15 cellular contexts compared by ENCODE assay signal in genomic region chr22:33654173-33654890, GRCh38.
A peak's percentile ranks its signal among the peaks of the same experiment; 100 is the strongest.
DNase-seq lines count a peak whose midpoint lies in the region; ATAC-seq and TF ChIP-seq lines count a peak whose summit lies in the region.
"Had no signal": no experiment of that assay in that cellular context is flagged by ENCODE, and none has a peak within 500 bp of the region (broad histone marks: within the 10 kb centered on the region; RNA-seq: fewer than 3 reads in every experiment).

No MANE protein-coding gene starts in this region.

- H3K9me3 ChIP-seq in endodermal cell (ENCODE audit: control insufficient read depth, low read length) = peaks cover 15% of the 10 kb centered on the region
- H3K9me3 ChIP-seq in suprapubic skin = no peaks in the 10 kb centered on the region

- H4K20me1 ChIP-seq in GM23338 (replicated peaks; ENCODE audit: insufficient read depth) = peaks cover 7% of the 10 kb centered on the region

- peaks cover 16% of the 10 kb centered on the region for H3K4me1 ChIP-seq in GM23338 (ENCODE audit: insufficient read depth)
- H3K4me1 ChIP-seq in endodermal cell (ENCODE audit: control insufficient read depth, insufficient read depth, low read length) = no peaks in the 10 kb centered on the region
- peaks cover 14% of the 10 kb centered on the region for H3K4me1 ChIP-seq in suprapubic skin

- TF ChIP-seq CTCF in GM23338 (conservative IDR thresholded peaks at IDR 0.05; ENCODE audit: low read depth in 2 of 2) = no peak
- no peak for TF ChIP-seq CTCF in endodermal cell (conservative IDR thresholded peaks at IDR 0.05)
- TF ChIP-seq CTCF in nephron progenitor cell (IDR thresholded peaks at IDR 0.05) = no peak
- no peak for TF ChIP-seq CTCF in suprapubic skin (IDR thresholded peaks at IDR 0.05)

- peak; percentile 70 for ATAC-seq in GM23338
- ATAC-seq in stimulated activated memory B cell treated with anti-CD40 and anti-IgM and Interleukin-4, amounts not matched to agents 10 μg/mL and 1 μg/mL and 100 μg/mL, for 72 hours = no peak
- ATAC-seq: PC-3, T-cell had no signal

- DNase-seq in GM23338 (ENCODE audit: low spot score) = peak; percentile 52
- peak; percentile 33 for DNase-seq in HT-29 (ENCODE audit: low spot score)
- DNase-seq in endodermal cell = peak; percentile 52
- no peak for DNase-seq in nephron progenitor cell
- no peak for DNase-seq in suprapubic skin (ENCODE audit: low spot score in 2 of 2)
- DNase-seq in activated T-cell treated with anti-CD3 and anti-CD28 coated beads for 4 hours = no peak
- DNase-seq: CD4-positive, alpha-beta memory T cell; DND-41; GDM1; NCI-H187; NCI-H524 treated with DMSO at 0.1 percent for 48 hours; PC-3; T-cell had no signal

- H3K79me2 ChIP-seq in GM23338 (replicated peaks; ENCODE audit: insufficient read depth) = peaks cover 82% of the 10 kb centered on the region

- H3K4me3 ChIP-seq in GM23338 (no peak overlapping the region), endodermal cell (ENCODE audit: low read length) (no peak overlapping the region), suprapubic skin (no peak overlapping the region)

- H3K9ac ChIP-seq in endodermal cell (ENCODE audit: extremely low read depth, low read length, poor library complexity, severe bottlenecking) = no peak overlapping the region

- no peak for TF ChIP-seq POLR2A in suprapubic skin (IDR thresholded peaks at IDR 0.05)

- peaks cover 58% of the 10 kb centered on the region for H3K36me3 Mint-ChIP-seq in GM23338 (ENCODE audit: low read depth)
- no peaks in the 10 kb centered on the region for H3K36me3 Mint-ChIP-seq in endodermal cell (ENCODE audit: low read depth)
- H3K36me3 Mint-ChIP-seq in nephron progenitor cell (ENCODE audit: low read depth) = peaks cover 54% of the 10 kb centered on the region
- H3K36me3 Mint-ChIP-seq in stimulated activated memory B cell treated with anti-CD40 and anti-IgM and Interleukin-4, amounts not matched to agents 10 μg/mL and 1 μg/mL and 100 μg/mL, for 72 hours = peaks cover 32% of the 10 kb centered on the region
- H3K36me3 Mint-ChIP-seq: CD4-positive, alpha-beta memory T cell; T-cell had no signal

- 73 to 83% methylated on average over 9 to 12 of the region's 12 CpGs for WGBS in endodermal cell (ENCODE audit: insufficient coverage in 1 of 2, insufficient read length in 1 of 2), 2 experiments
- 66% methylated on average over 12 of the region's 12 CpGs for WGBS in suprapubic skin

- TF ChIP-seq EP300 in suprapubic skin (IDR thresholded peaks at IDR 0.05) = no peak

- no peak overlapping the region; the same call in 2 of the 3 replicates for H3K4me3 Mint-ChIP-seq in GM23338
- H3K4me3 Mint-ChIP-seq in endodermal cell = no peak overlapping the region
- peak overlapping the region; percentile 21 for H3K4me3 Mint-ChIP-seq in nephron progenitor cell
- H3K4me3 Mint-ChIP-seq in stimulated activated memory B cell treated with anti-CD40 and anti-IgM and Interleukin-4, amounts not matched to agents 10 μg/mL and 1 μg/mL and 100 μg/mL, for 72 hours = no peak overlapping the region
- H3K4me3 Mint-ChIP-seq: B cell; CD4-positive, alpha-beta memory T cell; T-cell had no signal

- peaks cover 30% of the 10 kb centered on the region for H3K4me1 Mint-ChIP-seq in GM23338
- peaks cover 2% of the 10 kb centered on the region for H3K4me1 Mint-ChIP-seq in endodermal cell
- peaks cover 32% of the 10 kb centered on the region for H3K4me1 Mint-ChIP-seq in nephron progenitor cell
- no peaks in the 10 kb centered on the region for H3K4me1 Mint-ChIP-seq in stimulated activated memory B cell treated with anti-CD40 and anti-IgM and Interleukin-4, amounts not matched to agents 10 μg/mL and 1 μg/mL and 100 μg/mL, for 72 hours
- H3K4me1 Mint-ChIP-seq: B cell; CD4-positive, alpha-beta memory T cell; T-cell had no signal

- no peak overlapping the region for H2AFZ ChIP-seq in GM23338

- H3K9me3 Mint-ChIP-seq in GM23338 (no peaks in the 10 kb centered on the region), endodermal cell (peaks cover 2% of the 10 kb centered on the region), nephron progenitor cell (peaks cover 34% of the 10 kb centered on the region)
- H3K9me3 Mint-ChIP-seq in stimulated activated memory B cell treated with anti-CD40 and anti-IgM and Interleukin-4, amounts not matched to agents 10 μg/mL and 1 μg/mL and 100 μg/mL, for 72 hours = peaks cover 15% of the 10 kb centered on the region

- H3K27ac Mint-ChIP-seq in GM23338 = peak overlapping the region; percentile 84
- H3K27ac Mint-ChIP-seq in endodermal cell = no peak overlapping the region
- peak overlapping the region; percentile 96 for H3K27ac Mint-ChIP-seq in nephron progenitor cell
- no peak overlapping the region for H3K27ac Mint-ChIP-seq in stimulated activated memory B cell treated with anti-CD40 and anti-IgM and Interleukin-4, amounts not matched to agents 10 μg/mL and 1 μg/mL and 100 μg/mL, for 72 hours
- H3K27ac Mint-ChIP-seq: B cell; CD4-positive, alpha-beta memory T cell; T-cell had no signal

- H3K27me3 Mint-ChIP-seq in GM23338 (ENCODE audit: insufficient read depth, low read depth, poor library complexity) (peaks cover 10% of the 10 kb centered on the region), endodermal cell (ENCODE audit: insufficient read depth) (no peaks in the 10 kb centered on the region), nephron progenitor cell (ENCODE audit: low read depth, poor library complexity) (peaks cover 3% of the 10 kb centered on the region)
- H3K27me3 Mint-ChIP-seq in stimulated activated memory B cell treated with anti-CD40 and anti-IgM and Interleukin-4, amounts not matched to agents 10 μg/mL and 1 μg/mL and 100 μg/mL, for 72 hours = no peaks in the 10 kb centered on the region
- H3K27me3 Mint-ChIP-seq: B cell, T-cell had no signal

- peaks cover 7% of the 10 kb centered on the region; the same call in 1 of the 2 replicates for H3K9me2 ChIP-seq in GM23338 (ENCODE audit: insufficient read depth)

- H3K36me3 ChIP-seq in GM23338 (ENCODE audit: insufficient read depth) (no peaks in the 10 kb centered on the region), endodermal cell (ENCODE audit: control insufficient read depth, insufficient read depth, low read length) (peaks cover 2% of the 10 kb centered on the region), suprapubic skin (peaks cover 8% of the 10 kb centered on the region)

- no peak overlapping the region for H3K4me2 ChIP-seq in GM23338

- no peaks in the 10 kb centered on the region for H3F3A ChIP-seq in GM23338 (replicated peaks; ENCODE audit: low read depth)

- no peak overlapping the region; the same call in 1 of the 2 replicates for H3K27ac ChIP-seq in GM23338 (ENCODE audit: low read depth)
- H3K27ac ChIP-seq in endodermal cell (ENCODE audit: low read depth, low read length) = no peak overlapping the region
- no peak overlapping the region for H3K27ac ChIP-seq in suprapubic skin

- H3K27me3 ChIP-seq in GM23338 (ENCODE audit: insufficient read depth) (no peaks in the 10 kb centered on the region), endodermal cell (ENCODE audit: control insufficient read depth, insufficient read depth, low read length, poor library complexity, severe bottlenecking) (no peaks in the 10 kb centered on the region), suprapubic skin (no peaks in the 10 kb centered on the region)

TF ChIP-seq in GM23338, 12 proteins besides CTCF, POLR2A, EP300 and RAD21 (continues in another document):
- TF ChIP-seq EZH2 (IDR thresholded peaks at IDR 0.05; ENCODE audit: low read depth, unreplicated experiment) (no peak), STAT1 (IDR thresholded peaks at IDR 0.05; ENCODE audit: unreplicated experiment) (no peak), ETS1 (IDR thresholded peaks at IDR 0.05) (no peak), CREB1 (CRISPR knock-in tag; IDR thresholded peaks at IDR 0.05; ENCODE audit: low read depth) (no peak), ZNF331 (CRISPR knock-in tag; IDR thresholded peaks at IDR 0.05; ENCODE audit: low read depth) (no peak), NANOG (IDR thresholded peaks at IDR 0.05; ENCODE audit: borderline replicate concordance) (no peak)

Comparison
In these comparisons a context has a peak if more than half of its experiments do, and no peak if none do; other contexts are left out.
1. DNase-seq: peak in GM23338 (single experiment), HT-29 (single experiment) and endodermal cell (single experiment); none in nephron progenitor cell (single experiment), suprapubic skin (0 of 2) and activated T-cell treated with anti-CD3 and anti-CD28 coated beads for 4 hours (single experiment).
2. H3K27ac Mint-ChIP-seq: peak in GM23338 (single experiment) and nephron progenitor cell (single experiment); none in endodermal cell (single experiment) and stimulated activated memory B cell treated with anti-CD40 and anti-IgM and Interleukin-4, amounts not matched to agents 10 μg/mL and 1 μg/mL and 100 μg/mL, for 72 hours (single experiment).